2 cellular contexts compared by ENCODE assay signal in genomic region chr5:171317225-171317624, GRCh38.
A peak's percentile ranks its signal among the peaks of the same experiment; 100 is the strongest.
TF ChIP-seq lines count a peak whose summit lies in the region.

No MANE protein-coding gene starts in this region.

TF ChIP-seq in HepG2, 621 proteins besides CTCF, POLR2A, EP300 and RAD21:
- no peak for TF ChIP-seq ZBTB3 (CRISPR knock-in tag; IDR thresholded peaks at IDR 0.05; ENCODE audit: borderline replicate concordance, low read depth)
- no peak for TF ChIP-seq ZNF580 (CRISPR knock-in tag; IDR thresholded peaks at IDR 0.05; ENCODE audit: borderline replicate concordance, low read depth)
- no peak for TF ChIP-seq GLI4 (CRISPR knock-in tag; IDR thresholded peaks at IDR 0.05; ENCODE audit: borderline replicate concordance)
- no peak for TF ChIP-seq ZNF770 (CRISPR knock-in tag; IDR thresholded peaks at IDR 0.05)
- TF ChIP-seq TOE1 (CRISPR knock-in tag; IDR thresholded peaks at IDR 0.05): no peak
- TF ChIP-seq ZNF878 (CRISPR knock-in tag; IDR thresholded peaks at IDR 0.05): no peak
- no peak for TF ChIP-seq NAIF1 (CRISPR knock-in tag; IDR thresholded peaks at IDR 0.05; ENCODE audit: borderline replicate concordance)
- no peak for TF ChIP-seq BRD4 (CRISPR knock-in tag; IDR thresholded peaks at IDR 0.05)
- TF ChIP-seq ZNF547 (CRISPR knock-in tag; IDR thresholded peaks at IDR 0.05): no peak
- no peak for TF ChIP-seq AGO2 (optimal IDR thresholded peaks at IDR 0.05; ENCODE audit: low read depth, low read length)
- TF ChIP-seq NFIC (IDR thresholded peaks at IDR 0.05; ENCODE audit: low read length): no peak
- TF ChIP-seq ZNF704 (CRISPR knock-in tag; IDR thresholded peaks at IDR 0.05; ENCODE audit: borderline replicate concordance): no peak
- no peak for TF ChIP-seq ZEB1 (IDR thresholded peaks at IDR 0.05; ENCODE audit: insufficient replicate concordance, low read depth)
- no peak for TF ChIP-seq JUNB (CRISPR knock-in tag; IDR thresholded peaks at IDR 0.05; ENCODE audit: borderline replicate concordance)
- no peak for TF ChIP-seq MIXL1 (CRISPR knock-in tag; IDR thresholded peaks at IDR 0.05)
- TF ChIP-seq ZBTB49 (CRISPR knock-in tag; IDR thresholded peaks at IDR 0.05; ENCODE audit: borderline replicate concordance): no peak
- no peak for TF ChIP-seq NCOA5 (CRISPR knock-in tag; IDR thresholded peaks at IDR 0.05)
- no peak for TF ChIP-seq ZNF138 (CRISPR knock-in tag; IDR thresholded peaks at IDR 0.05; ENCODE audit: low read depth)
- no peak for TF ChIP-seq KDM2A (CRISPR knock-in tag; IDR thresholded peaks at IDR 0.05; ENCODE audit: borderline replicate concordance, low read depth)
TF ChIP-seq in HepG2: peak in this region for 0.

TF ChIP-seq in K562, 482 proteins besides CTCF, POLR2A, EP300 and RAD21:
- TF ChIP-seq FUS (optimal IDR thresholded peaks at IDR 0.05; ENCODE audit: low read depth, low read length) (no peak), RNF219 (CRISPR knock-in tag; IDR thresholded peaks at IDR 0.05) (no peak), NFIC (IDR thresholded peaks at IDR 0.05) (peak; percentile 71)
